Comparison of ENCODE assay signal across 19 cellular contexts in genomic region chr21:33763573-33763881, GRCh38.
"Had no signal": no experiment of that assay in that cellular context is flagged by ENCODE, and none has a peak within 500 bp of the region (broad histone marks: within the 10 kb centered on the region; RNA-seq: fewer than 3 reads in every experiment).

No MANE protein-coding gene starts in this region.

- H3K9me3 ChIP-seq: esophagus squamous epithelium, left lung, neutrophil, suprapubic skin had no signal

- ATAC-seq: left lung; naive thymus-derived CD8-positive, alpha-beta T cell; stimulated activated naive CD8-positive, alpha-beta T cell treated with anti-CD3 and anti-CD28 coated beads, Interleukin-15, Interleukin-2, amounts not matched to agents 100 U/mL and 50 U/mL, for 24 hours had no signal

- FAIRE-seq: keratinocyte, TTC549 had no signal

- H3K36me3 Mint-ChIP-seq: activated naive CD8-positive, alpha-beta T cell treated with anti-CD3 and anti-CD28 coated beads, Interleukin-2, amount 10 ng/mL, durations not matched to agents 7 days and 5 days had no signal

- DNase-seq: activated B cell treated with CpG ODN at 0.5 μM for 24 hours; activated CD4-positive, alpha-beta T cell treated with anti-CD3 and anti-CD28 coated beads, Interleukin-2, amount 10 ng/mL, durations not matched to agents 24 days and 14 days; activated CD8-positive, alpha-beta memory T cell treated with anti-CD3 and anti-CD28 coated beads, Interleukin-2, amount 50 U/mL, for 48 hours; activated naive CD4-positive, alpha-beta T cell; activated naive CD8-positive, alpha-beta T cell treated with anti-CD3 and anti-CD28 coated beads, Interleukin-2, amount 10 ng/mL, durations not matched to agents 7 days and 5 days; aorta; esophagus squamous epithelium; hippocampal formation; left lung; naive thymus-derived CD8-positive, alpha-beta T cell; posterior cingulate gyrus; stimulated activated naive CD8-positive, alpha-beta T cell treated with anti-CD3 and anti-CD28 coated beads, Interleukin-15, Interleukin-2, amounts not matched to agents 100 U/mL and 50 U/mL, for 24 hours; SW 1271 had no signal

- H3K4me3 ChIP-seq: cardiac muscle cell, esophagus squamous epithelium, left lung, smooth muscle cell, suprapubic skin had no signal

- H3K27me3 ChIP-seq: cardiac muscle cell, esophagus squamous epithelium, left lung, neutrophil, suprapubic skin had no signal

- H3K9me3 Mint-ChIP-seq: activated B cell treated with CpG ODN at 0.5 μM for 24 hours; activated CD4-positive, alpha-beta T cell treated with anti-CD3 and anti-CD28 coated beads, Interleukin-2, amount 10 ng/mL, durations not matched to agents 24 days and 14 days; activated naive CD8-positive, alpha-beta T cell treated with anti-CD3 and anti-CD28 coated beads, Interleukin-2, amount 10 ng/mL, durations not matched to agents 7 days and 5 days; naive thymus-derived CD8-positive, alpha-beta T cell had no signal

- H3K36me3 ChIP-seq: neutrophil had no signal

- H3K4me1 Mint-ChIP-seq: activated B cell treated with CpG ODN at 0.5 μM for 24 hours; activated CD4-positive, alpha-beta T cell treated with anti-CD3 and anti-CD28 coated beads, Interleukin-2, amount 10 ng/mL, durations not matched to agents 24 days and 14 days; activated naive CD8-positive, alpha-beta T cell treated with anti-CD3 and anti-CD28 coated beads, Interleukin-2, amount 10 ng/mL, durations not matched to agents 7 days and 5 days; naive thymus-derived CD8-positive, alpha-beta T cell had no signal

- H3K4me3 Mint-ChIP-seq: activated B cell treated with CpG ODN at 0.5 μM for 24 hours; activated CD4-positive, alpha-beta T cell treated with anti-CD3 and anti-CD28 coated beads, Interleukin-2, amount 10 ng/mL, durations not matched to agents 24 days and 14 days; activated naive CD8-positive, alpha-beta T cell treated with anti-CD3 and anti-CD28 coated beads, Interleukin-2, amount 10 ng/mL, durations not matched to agents 7 days and 5 days; naive thymus-derived CD8-positive, alpha-beta T cell had no signal

- H3K27ac Mint-ChIP-seq: activated B cell treated with CpG ODN at 0.5 μM for 24 hours; activated CD4-positive, alpha-beta T cell treated with anti-CD3 and anti-CD28 coated beads, Interleukin-2, amount 10 ng/mL, durations not matched to agents 24 days and 14 days; activated naive CD8-positive, alpha-beta T cell treated with anti-CD3 and anti-CD28 coated beads, Interleukin-2, amount 10 ng/mL, durations not matched to agents 7 days and 5 days; naive thymus-derived CD8-positive, alpha-beta T cell had no signal

- H3K4me2 ChIP-seq: smooth muscle cell had no signal

- H3K27me3 Mint-ChIP-seq: activated B cell treated with CpG ODN at 0.5 μM for 24 hours; activated CD4-positive, alpha-beta T cell treated with anti-CD3 and anti-CD28 coated beads, Interleukin-2, amount 10 ng/mL, durations not matched to agents 24 days and 14 days; activated naive CD8-positive, alpha-beta T cell treated with anti-CD3 and anti-CD28 coated beads, Interleukin-2, amount 10 ng/mL, durations not matched to agents 7 days and 5 days; naive thymus-derived CD8-positive, alpha-beta T cell had no signal

- H3K27ac ChIP-seq: cardiac muscle cell, esophagus squamous epithelium, left lung, neutrophil, suprapubic skin had no signal
